ENCODE assay signal across 1 cellular context in the genomic region with DNA sequence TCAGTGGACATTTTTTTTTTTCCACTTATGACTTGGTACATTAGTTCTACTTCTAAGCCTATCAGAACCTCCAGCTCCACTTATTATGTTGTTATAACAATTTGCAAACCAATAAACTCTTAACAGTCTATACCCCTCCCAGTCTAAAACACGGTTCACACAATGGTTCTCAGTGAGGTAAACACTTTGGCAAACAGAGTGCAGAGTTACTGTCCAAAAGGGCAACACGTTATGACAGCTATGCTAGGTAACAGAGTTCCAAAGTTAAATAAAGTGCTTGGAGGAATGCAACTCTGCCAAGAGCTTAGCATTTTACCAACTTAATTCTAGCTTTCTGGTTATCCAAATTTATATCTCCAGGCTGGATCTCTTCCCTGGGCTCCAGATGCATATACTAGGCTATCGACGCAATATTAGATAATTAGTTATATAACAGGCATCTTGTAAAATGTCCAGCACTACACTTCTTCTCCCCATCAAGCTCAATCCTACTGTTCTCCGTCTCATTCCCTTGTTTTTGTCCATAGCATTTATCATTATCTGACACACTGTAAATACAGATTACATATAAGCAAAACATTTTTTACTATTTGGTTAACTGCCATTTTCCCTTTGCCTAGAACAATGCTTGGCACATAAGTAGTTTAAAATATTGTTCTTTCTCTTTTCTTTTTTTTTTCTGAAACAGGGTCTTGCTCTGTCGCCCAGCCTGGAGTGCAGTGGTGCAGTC.
A peak's percentile ranks its signal among the peaks of the same experiment; 100 is the strongest.
TF ChIP-seq lines count a peak whose summit lies in the region.

No MANE protein-coding gene starts in this region.

TF ChIP-seq in HepG2, 621 proteins besides CTCF, POLR2A, EP300 and RAD21 (continued from another document and continues in another):
- no peak for TF ChIP-seq ZNF704 (CRISPR knock-in tag; IDR thresholded peaks at IDR 0.05; ENCODE audit: borderline replicate concordance)
- no peak for TF ChIP-seq ZNF7 (CRISPR knock-in tag; IDR thresholded peaks at IDR 0.05)
- no peak; the same call in 1 of the 2 replicates for TF ChIP-seq ATF1 (CRISPR knock-in tag; IDR thresholded peaks at IDR 0.05)
- TF ChIP-seq ZMYM3 (CRISPR knock-in tag; IDR thresholded peaks at IDR 0.05): no peak
- TF ChIP-seq TBP (CRISPR knock-in tag; IDR thresholded peaks at IDR 0.05): no peak
- TF ChIP-seq ADNP (CRISPR knock-in tag; IDR thresholded peaks at IDR 0.05): no peak
- no peak for TF ChIP-seq NCOA5 (CRISPR knock-in tag; IDR thresholded peaks at IDR 0.05)
- no peak for TF ChIP-seq ARID2 (CRISPR knock-in tag; IDR thresholded peaks at IDR 0.05; ENCODE audit: borderline replicate concordance)
- TF ChIP-seq, protein P1, sequence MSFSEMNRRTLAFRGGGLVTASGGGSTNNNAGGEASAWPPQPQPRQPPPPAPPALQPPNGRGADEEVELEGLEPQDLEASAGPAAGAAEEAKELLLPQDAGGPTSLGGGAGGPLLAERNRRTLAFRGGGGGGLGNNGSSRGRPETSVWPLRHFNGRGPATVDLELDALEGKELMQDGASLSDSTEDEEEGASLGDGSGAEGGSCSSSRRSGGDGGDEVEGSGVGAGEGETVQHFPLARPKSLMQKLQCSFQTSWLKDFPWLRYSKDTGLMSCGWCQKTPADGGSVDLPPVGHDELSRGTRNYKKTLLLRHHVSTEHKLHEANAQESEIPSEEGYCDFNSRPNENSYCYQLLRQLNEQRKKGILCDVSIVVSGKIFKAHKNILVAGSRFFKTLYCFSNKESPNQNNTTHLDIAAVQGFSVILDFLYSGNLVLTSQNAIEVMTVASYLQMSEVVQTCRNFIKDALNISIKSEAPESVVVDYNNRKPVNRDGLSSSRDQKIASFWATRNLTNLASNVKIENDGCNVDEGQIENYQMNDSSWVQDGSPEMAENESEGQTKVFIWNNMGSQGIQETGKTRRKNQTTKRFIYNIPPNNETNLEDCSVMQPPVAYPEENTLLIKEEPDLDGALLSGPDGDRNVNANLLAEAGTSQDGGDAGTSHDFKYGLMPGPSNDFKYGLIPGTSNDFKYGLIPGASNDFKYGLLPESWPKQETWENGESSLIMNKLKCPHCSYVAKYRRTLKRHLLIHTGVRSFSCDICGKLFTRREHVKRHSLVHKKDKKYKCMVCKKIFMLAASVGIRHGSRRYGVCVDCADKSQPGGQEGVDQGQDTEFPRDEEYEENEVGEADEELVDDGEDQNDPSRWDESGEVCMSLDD (CRISPR knock-in tag; IDR thresholded peaks at IDR 0.05; ENCODE audit: borderline replicate concordance): no peak
- TF ChIP-seq, protein P2, sequence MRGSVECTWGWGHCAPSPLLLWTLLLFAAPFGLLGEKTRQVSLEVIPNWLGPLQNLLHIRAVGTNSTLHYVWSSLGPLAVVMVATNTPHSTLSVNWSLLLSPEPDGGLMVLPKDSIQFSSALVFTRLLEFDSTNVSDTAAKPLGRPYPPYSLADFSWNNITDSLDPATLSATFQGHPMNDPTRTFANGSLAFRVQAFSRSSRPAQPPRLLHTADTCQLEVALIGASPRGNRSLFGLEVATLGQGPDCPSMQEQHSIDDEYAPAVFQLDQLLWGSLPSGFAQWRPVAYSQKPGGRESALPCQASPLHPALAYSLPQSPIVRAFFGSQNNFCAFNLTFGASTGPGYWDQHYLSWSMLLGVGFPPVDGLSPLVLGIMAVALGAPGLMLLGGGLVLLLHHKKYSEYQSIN (CRISPR knock-in tag; IDR thresholded peaks at IDR 0.05; ENCODE audit: borderline replicate concordance): no peak
- TF ChIP-seq ERF (CRISPR knock-in tag; IDR thresholded peaks at IDR 0.05): 0 out of 2 replicates have a peak, but pooled peaks have one; percentile 55
- no peak for TF ChIP-seq ZSCAN5A (CRISPR knock-in tag; IDR thresholded peaks at IDR 0.05; ENCODE audit: borderline replicate concordance)
- no peak for TF ChIP-seq ZNF737 (CRISPR knock-in tag; IDR thresholded peaks at IDR 0.05; ENCODE audit: borderline replicate concordance)
- no peak for TF ChIP-seq ZNF468 (CRISPR knock-in tag; IDR thresholded peaks at IDR 0.05)
- no peak for TF ChIP-seq PRPF4 (IDR thresholded peaks at IDR 0.05; ENCODE audit: low read depth, low read length, poor library complexity, severe bottlenecking)
- TF ChIP-seq SNAI1 (CRISPR knock-in tag; IDR thresholded peaks at IDR 0.05; ENCODE audit: borderline replicate concordance): no peak
- peak; percentile 36; the same call in 1 of the 2 replicates for TF ChIP-seq HDAC2 (CRISPR knock-in tag; IDR thresholded peaks at IDR 0.05)
- TF ChIP-seq SYNCRIP (IDR thresholded peaks at IDR 0.05; ENCODE audit: insufficient read depth, low read depth, low read length): no peak
- TF ChIP-seq ZNF543 (CRISPR knock-in tag; IDR thresholded peaks at IDR 0.05): no peak
- TF ChIP-seq HNRNPH1 (optimal IDR thresholded peaks at IDR 0.05; ENCODE audit: low read depth, low read length): no peak
- no peak for TF ChIP-seq ZNF850 (CRISPR knock-in tag; conservative IDR thresholded peaks at IDR 0.05)
- no peak for TF ChIP-seq ZNF326 (CRISPR knock-in tag; IDR thresholded peaks at IDR 0.05; ENCODE audit: borderline replicate concordance)
- TF ChIP-seq NFIC (IDR thresholded peaks at IDR 0.05; ENCODE audit: low read length): 0 out of 2 replicates have a peak, but pooled peaks have one; percentile 26
- peak; percentile 63 for TF ChIP-seq CEBPG (CRISPR knock-in tag; IDR thresholded peaks at IDR 0.05)
- TF ChIP-seq SAP130 (CRISPR knock-in tag; IDR thresholded peaks at IDR 0.05; ENCODE audit: low read depth): peak; percentile 84
- no peak for TF ChIP-seq ZNF567 (CRISPR knock-in tag; IDR thresholded peaks at IDR 0.05; ENCODE audit: borderline replicate concordance)
- no peak for TF ChIP-seq ZNF598 (CRISPR knock-in tag; IDR thresholded peaks at IDR 0.05; ENCODE audit: borderline replicate concordance)
- TF ChIP-seq GABPA (IDR thresholded peaks at IDR 0.05; ENCODE audit: low read depth, low read length): no peak
- no peak for TF ChIP-seq GABPA (CRISPR knock-in tag; IDR thresholded peaks at IDR 0.05; ENCODE audit: low read depth)
- TF ChIP-seq THRA (CRISPR knock-in tag; IDR thresholded peaks at IDR 0.05; ENCODE audit: borderline replicate concordance): no peak
- TF ChIP-seq ZNF570 (CRISPR knock-in tag; IDR thresholded peaks at IDR 0.05; ENCODE audit: borderline replicate concordance): no peak
- TF ChIP-seq ZMAT5 (CRISPR knock-in tag; IDR thresholded peaks at IDR 0.05; ENCODE audit: borderline replicate concordance, low read depth): no peak
- peak; percentile 16; the same call in 1 of the 2 replicates for TF ChIP-seq RXRB (CRISPR knock-in tag; IDR thresholded peaks at IDR 0.05; ENCODE audit: borderline replicate concordance)
- TF ChIP-seq NAIF1 (CRISPR knock-in tag; IDR thresholded peaks at IDR 0.05; ENCODE audit: borderline replicate concordance): 0 out of 2 replicates have a peak, but pooled peaks have one; percentile 9
- no peak for TF ChIP-seq ZFYVE20 (CRISPR knock-in tag; IDR thresholded peaks at IDR 0.05; ENCODE audit: borderline replicate concordance, low read depth)
- no peak for TF ChIP-seq IRF2 (CRISPR knock-in tag; IDR thresholded peaks at IDR 0.05)
- TF ChIP-seq TEAD3 (CRISPR knock-in tag; optimal IDR thresholded peaks at IDR 0.05; ENCODE audit: borderline replicate concordance): peak; percentile 85
- peak; percentile 46; the same call in 1 of the 2 replicates for TF ChIP-seq SALL1 (CRISPR knock-in tag; IDR thresholded peaks at IDR 0.05)
- TF ChIP-seq HMGXB4 (CRISPR knock-in tag; IDR thresholded peaks at IDR 0.05; ENCODE audit: borderline replicate concordance in 1 of 2, low read depth in 1 of 2): no peak
- TF ChIP-seq ISX (CRISPR knock-in tag; conservative IDR thresholded peaks at IDR 0.05): no peak
- no peak for TF ChIP-seq HCFC1 (IDR thresholded peaks at IDR 0.05; ENCODE audit: low read depth, low read length)
- no peak for TF ChIP-seq BCL3 (CRISPR knock-in tag; IDR thresholded peaks at IDR 0.05)
- no peak for TF ChIP-seq NFE2 (CRISPR knock-in tag; IDR thresholded peaks at IDR 0.05)
- no peak for TF ChIP-seq POLR2AphosphoS5 (IDR thresholded peaks at IDR 0.05; ENCODE audit: low read depth, low read length)
- no peak for TF ChIP-seq EHMT2 (IDR thresholded peaks at IDR 0.05; ENCODE audit: borderline replicate concordance, low read depth, low read length)
- TF ChIP-seq TRIM24 (CRISPR knock-in tag; IDR thresholded peaks at IDR 0.05): no peak
- peak; percentile 42 for TF ChIP-seq RARA (CRISPR knock-in tag; IDR thresholded peaks at IDR 0.05)
- no peak for TF ChIP-seq MXD3 (CRISPR knock-in tag; IDR thresholded peaks at IDR 0.05)
- TF ChIP-seq SIN3A (IDR thresholded peaks at IDR 0.05; ENCODE audit: borderline replicate concordance, low read depth, low read length): 0 out of 2 replicates have a peak, but pooled peaks have one; percentile 41
- no peak for TF ChIP-seq EZH2 (conservative IDR thresholded peaks at IDR 0.05; ENCODE audit: low read depth, low read length)
